In the genomic region with DNA sequence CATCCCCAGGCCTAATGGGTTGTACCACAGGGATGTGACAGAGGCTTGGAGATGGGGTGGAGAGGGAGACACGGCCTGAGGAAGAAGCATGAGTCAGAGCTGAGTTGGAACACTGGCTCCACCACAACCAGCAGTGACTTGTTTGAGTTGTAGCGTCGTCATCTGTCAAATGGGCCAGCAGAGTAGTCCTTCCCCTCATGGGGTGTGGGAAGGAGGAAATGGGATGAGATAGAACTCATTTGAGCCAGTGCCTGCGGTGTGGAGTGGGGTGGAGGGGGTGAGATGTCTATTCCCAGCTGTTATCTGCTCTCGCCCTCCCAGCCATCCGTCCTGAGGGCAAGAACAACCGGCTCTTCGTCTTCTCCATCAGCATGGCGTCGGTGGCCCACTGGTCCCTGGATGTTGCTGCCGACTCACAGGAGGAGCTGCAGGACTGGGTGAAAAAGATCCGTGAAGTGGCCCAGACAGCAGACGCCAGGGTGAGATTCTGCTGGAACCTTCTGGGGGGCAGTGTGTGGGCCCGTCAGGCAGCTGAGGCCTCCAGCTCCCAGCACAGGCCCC, we compare ENCODE assay signal across 11 cellular contexts. TPM values are rescaled to one million over a fixed set of nuclear protein-coding genes. Genes with fewer than 3 reads are reported as not detected.
DNase-seq lines count a peak whose midpoint lies in the region; ATAC-seq, FAIRE-seq and TF ChIP-seq lines count a peak whose summit lies in the region.
"Had no signal": no experiment of that assay in that cellular context is flagged by ENCODE, and none has a peak within 500 bp of the region (broad histone marks: within the 10 kb centered on the region; RNA-seq: fewer than 3 reads in every experiment).

No MANE protein-coding gene starts in this region.

- peaks cover 56% of the 10 kb centered on the region for H3K36me3 Mint-ChIP-seq in central memory CD8-positive, alpha-beta T cell (ENCODE audit: insufficient read depth)
- H3K36me3 Mint-ChIP-seq in nephron progenitor cell (ENCODE audit: low read depth) (peaks cover 74% of the 10 kb centered on the region), immature natural killer cell (peaks cover 44 to 85% (median 69%) of the 10 kb centered on the region in 3 donors)

- H3K27ac Mint-ChIP-seq in central memory CD8-positive, alpha-beta T cell (ENCODE audit: low read depth): peak overlapping the region; percentile 45
- H3K27ac Mint-ChIP-seq in nephron progenitor cell: peak overlapping the region; percentile 79
- H3K27ac Mint-ChIP-seq in immature natural killer cell: no peak overlapping the region
- H3K27ac Mint-ChIP-seq: stimulated activated memory B cell treated with anti-CD40 and anti-IgM and Interleukin-4, amounts not matched to agents 10 μg/mL and 1 μg/mL and 100 μg/mL, for 72 hours had no signal

- no peaks in the 10 kb centered on the region for H3K27me3 Mint-ChIP-seq in central memory CD8-positive, alpha-beta T cell
- H3K27me3 Mint-ChIP-seq in nephron progenitor cell (ENCODE audit: low read depth, poor library complexity) (peaks cover 2% of the 10 kb centered on the region), immature natural killer cell (ENCODE audit: low read depth in 3 of 3) (peaks cover 6 to 8% (median 7%) of the 10 kb centered on the region in 3 donors)
- H3K27me3 Mint-ChIP-seq: stimulated activated memory B cell treated with anti-CD40 and anti-IgM and Interleukin-4, amounts not matched to agents 10 μg/mL and 1 μg/mL and 100 μg/mL, for 72 hours had no signal

- peaks cover 31% of the 10 kb centered on the region for H3K4me1 Mint-ChIP-seq in central memory CD8-positive, alpha-beta T cell
- peaks cover 10% of the 10 kb centered on the region for H3K4me1 Mint-ChIP-seq in nephron progenitor cell
- peaks cover 24 to 28% of the 10 kb centered on the region in 2 donors for H3K4me1 Mint-ChIP-seq in immature natural killer cell

- peak; percentile 76 for DNase-seq in EH (ENCODE audit: low read depth)
- peak; percentile 3 for DNase-seq in MV-4-11 (lab: John Stamatoyannopoulos, UW)
- DNase-seq in central memory CD8-positive, alpha-beta T cell (ENCODE audit: low spot score in 2 of 2): no peak
- no peak for DNase-seq in nephron progenitor cell
- no peak for DNase-seq in immature natural killer cell
- no peak for DNase-seq in small intestine
- DNase-seq: retina had no signal

- ATAC-seq in central memory CD8-positive, alpha-beta T cell (replicated peaks; ENCODE audit: extremely low read depth, poor library complexity, severe bottlenecking): no peak
- ATAC-seq in HG02981 (IDR thresholded peaks at IDR 0.05; ENCODE audit: unreplicated experiment): no peak
- no peak for ATAC-seq in GM21423 (IDR thresholded peaks at IDR 0.05; ENCODE audit: unreplicated experiment)
- ATAC-seq: left lung; stimulated activated memory B cell treated with anti-CD40 and anti-IgM and Interleukin-4, amounts not matched to agents 10 μg/mL and 1 μg/mL and 100 μg/mL, for 72 hours had no signal

- H3K27ac ChIP-seq in small intestine (ENCODE audit: low read depth in 1 of 2, low read length in 1 of 2): no peak overlapping the region
- H3K27ac ChIP-seq: left lung had no signal

- H3K4me1 ChIP-seq in small intestine (ENCODE audit: control insufficient read depth in 2 of 2, insufficient read depth in 1 of 2, low read depth in 1 of 2, low read length in 1 of 2): no peaks in the 10 kb centered on the region

- no peak overlapping the region for H3K4me3 ChIP-seq in small intestine (ENCODE audit: low read depth in 1 of 2, low read length in 2 of 2)
- H3K4me3 ChIP-seq: left lung had no signal

- WGBS in small intestine, 3 donors: 90 to 92% (median 91%) methylated on average over 14 of the region's 14 CpGs

- FAIRE-seq in small intestine (lab: Jason Lieb, UNC): no peak

- H3K9me3 ChIP-seq in small intestine (ENCODE audit: control insufficient read depth, low read depth): no peaks in the 10 kb centered on the region
- H3K9me3 ChIP-seq: left lung had no signal

- H3K4me3 Mint-ChIP-seq in central memory CD8-positive, alpha-beta T cell: no peak overlapping the region
- H3K4me3 Mint-ChIP-seq in nephron progenitor cell: no peak overlapping the region
- H3K4me3 Mint-ChIP-seq in immature natural killer cell: no peak overlapping the region
- H3K4me3 Mint-ChIP-seq: stimulated activated memory B cell treated with anti-CD40 and anti-IgM and Interleukin-4, amounts not matched to agents 10 μg/mL and 1 μg/mL and 100 μg/mL, for 72 hours had no signal

- TF ChIP-seq CTCF in nephron progenitor cell (IDR thresholded peaks at IDR 0.05): no peak

- no peaks in the 10 kb centered on the region for H3K27me3 ChIP-seq in small intestine (ENCODE audit: control insufficient read depth in 2 of 2, insufficient read depth in 2 of 2, low read length in 2 of 2)
- H3K27me3 ChIP-seq: left lung had no signal

- H3K9me3 Mint-ChIP-seq in central memory CD8-positive, alpha-beta T cell: no peaks in the 10 kb centered on the region
- no peaks in the 10 kb centered on the region for H3K9me3 Mint-ChIP-seq in nephron progenitor cell
- H3K9me3 Mint-ChIP-seq in immature natural killer cell: no peaks in the 10 kb centered on the region
- H3K9me3 Mint-ChIP-seq: stimulated activated memory B cell treated with anti-CD40 and anti-IgM and Interleukin-4, amounts not matched to agents 10 μg/mL and 1 μg/mL and 100 μg/mL, for 72 hours had no signal

- H3K36me3 ChIP-seq in small intestine (ENCODE audit: control insufficient read depth in 2 of 2, insufficient read depth in 2 of 2, low read length in 2 of 2): peaks cover 8 to 51% of the 10 kb centered on the region in 2 donors

RNA-seq across cellular contexts. Expression of a gene that starts 32.5 kb away (rescaled TPM):
- 10 to 100 TPM in 1 of 3 donors, 1 to 10 TPM in 2; 3.2 to 31.4 (median 7.5) TPM for polyA plus RNA-seq in immature natural killer cell
- 10 to 100 TPM; 27.6 to 67.3 (median 35.0) TPM for polyA plus RNA-seq in small intestine

Comparison
In these comparisons a context has a peak if more than half of its experiments do, and no peak if none do; other contexts are left out.
1. DNase-seq: peak in EH (single experiment) and MV-4-11 (single experiment); none in central memory CD8-positive, alpha-beta T cell (0 of 2), nephron progenitor cell (single experiment), immature natural killer cell (0 of 3) and small intestine (single experiment).
2. H3K27ac Mint-ChIP-seq: peak in central memory CD8-positive, alpha-beta T cell (single experiment) and nephron progenitor cell (single experiment); none in immature natural killer cell (0 of 6).